Comparison of ENCODE assay signal across 11 cellular contexts in genomic region chr16:27369806-27370205, GRCh38. TPM values are rescaled to one million over a fixed set of nuclear protein-coding genes. Genes with fewer than 3 reads are reported as not detected.
DNase-seq lines count a peak whose midpoint lies in the region; ATAC-seq and TF ChIP-seq lines count a peak whose summit lies in the region.
"Had no signal": no experiment of that assay in that cellular context is flagged by ENCODE, and none has a peak within 500 bp of the region (broad histone marks: within the 10 kb centered on the region; RNA-seq: fewer than 3 reads in every experiment).

No MANE protein-coding gene starts in this region.

- TF ChIP-seq CTCF in fibroblast of mammary gland (conservative IDR thresholded peaks at IDR 0.05; ENCODE audit: control insufficient read depth, insufficient read depth, low read depth, low read length) (no peak), Calu3 (IDR thresholded peaks at IDR 0.05; ENCODE audit: unreplicated experiment) (no peak)

- peak overlapping the region; percentile 89 for H3K27ac Mint-ChIP-seq in activated T-cell treated with anti-CD3 and anti-CD28 coated beads, Interleukin-2, amount 50 U/mL, for 72 hours
- peak overlapping the region; percentile 23 for H3K27ac Mint-ChIP-seq in activated CD4-positive, alpha-beta memory T cell treated with anti-CD3 and anti-CD28 coated beads for 36 hours
- peak overlapping the region; percentile 17 for H3K27ac Mint-ChIP-seq in stimulated activated memory B cell treated with anti-CD40 and anti-IgM and Interleukin-4, amounts not matched to agents 10 μg/mL and 1 μg/mL and 100 μg/mL, for 72 hours
- no peak overlapping the region for H3K27ac Mint-ChIP-seq in Calu3 (ENCODE audit: unreplicated experiment)

- ATAC-seq in activated T-cell treated with anti-CD3 and anti-CD28 coated beads, Interleukin-2, amount 50 U/mL, for 72 hours (replicated peaks in 1 of 2), result no peak
- no peak for ATAC-seq in activated T-cell treated with anti-CD3 and anti-CD28 coated beads, Interleukin-2, amount 50 U/mL, for 4 hours
- ATAC-seq in stimulated activated memory B cell treated with anti-CD40 and anti-IgM and Interleukin-4, amounts not matched to agents 10 μg/mL and 1 μg/mL and 100 μg/mL, for 72 hours, result no peak
- no peak for ATAC-seq in GM18861 (IDR thresholded peaks at IDR 0.05; ENCODE audit: unreplicated experiment)
- ATAC-seq: HCT116, left lung had no signal

- BruUV-seq in Calu3 (replicated peaks; lab: Mats Ljungman, UMichigan), result no TSS peak

- H3K4me1 Mint-ChIP-seq in activated T-cell treated with anti-CD3 and anti-CD28 coated beads, Interleukin-2, amount 50 U/mL, for 72 hours (ENCODE audit: low read depth), result peaks cover 55% of the 10 kb centered on the region
- peaks cover 61% of the 10 kb centered on the region for H3K4me1 Mint-ChIP-seq in activated T-cell treated with anti-CD3 and anti-CD28 coated beads, Interleukin-2, amount 50 U/mL, for 4 hours (ENCODE audit: low read depth)
- peaks cover 56% of the 10 kb centered on the region for H3K4me1 Mint-ChIP-seq in activated CD4-positive, alpha-beta memory T cell treated with anti-CD3 and anti-CD28 coated beads for 36 hours (ENCODE audit: low read depth)
- H3K4me1 Mint-ChIP-seq in stimulated activated memory B cell treated with anti-CD40 and anti-IgM and Interleukin-4, amounts not matched to agents 10 μg/mL and 1 μg/mL and 100 μg/mL, for 72 hours, result peaks cover 23% of the 10 kb centered on the region
- H3K4me1 Mint-ChIP-seq in Calu3 (ENCODE audit: low read depth, unreplicated experiment), result peaks cover 11% of the 10 kb centered on the region

- H3K9me3 Mint-ChIP-seq in activated T-cell treated with anti-CD3 and anti-CD28 coated beads, Interleukin-2, amount 50 U/mL, for 72 hours, result peaks cover 4 to 10% of the 10 kb centered on the region in 2 donors
- peaks cover 6% of the 10 kb centered on the region for H3K9me3 Mint-ChIP-seq in activated T-cell treated with anti-CD3 and anti-CD28 coated beads, Interleukin-2, amount 50 U/mL, for 4 hours
- H3K9me3 Mint-ChIP-seq in activated CD4-positive, alpha-beta memory T cell treated with anti-CD3 and anti-CD28 coated beads for 36 hours, result peaks cover 18% of the 10 kb centered on the region
- H3K9me3 Mint-ChIP-seq in stimulated activated memory B cell treated with anti-CD40 and anti-IgM and Interleukin-4, amounts not matched to agents 10 μg/mL and 1 μg/mL and 100 μg/mL, for 72 hours, result peaks cover 3% of the 10 kb centered on the region
- H3K9me3 Mint-ChIP-seq in Calu3 (ENCODE audit: low read depth, unreplicated experiment), result peaks cover 3% of the 10 kb centered on the region

- intact Hi-C loops in activated CD4-positive, alpha-beta memory T cell treated with anti-CD3 and anti-CD28 coated beads for 36 hours (cut with micrococcal nuclease), result loop anchor here (2.0 to 5.0 kb wide), 2 partner anchors 87 to 118 kb away; no protein-coding TSS in a partner anchor
- intact Hi-C loops in Calu3 (cut with micrococcal nuclease; ENCODE audit: unreplicated experiment), result loop anchor here (2.0 to 10.0 kb wide), 3 partner anchors 191 to 285 kb away; no protein-coding TSS in a partner anchor

- peak overlapping the region in 1 of 2 donors; percentile 16 for H3K4me3 Mint-ChIP-seq in activated T-cell treated with anti-CD3 and anti-CD28 coated beads, Interleukin-2, amount 50 U/mL, for 72 hours
- no peak overlapping the region for H3K4me3 Mint-ChIP-seq in activated T-cell treated with anti-CD3 and anti-CD28 coated beads, Interleukin-2, amount 50 U/mL, for 4 hours
- no peak overlapping the region for H3K4me3 Mint-ChIP-seq in activated CD4-positive, alpha-beta memory T cell treated with anti-CD3 and anti-CD28 coated beads for 36 hours
- H3K4me3 Mint-ChIP-seq in stimulated activated memory B cell treated with anti-CD40 and anti-IgM and Interleukin-4, amounts not matched to agents 10 μg/mL and 1 μg/mL and 100 μg/mL, for 72 hours, result no peak overlapping the region
- no peak overlapping the region for H3K4me3 Mint-ChIP-seq in Calu3 (ENCODE audit: low read depth, unreplicated experiment)

- H3K36me3 Mint-ChIP-seq in activated T-cell treated with anti-CD3 and anti-CD28 coated beads, Interleukin-2, amount 50 U/mL, for 72 hours (ENCODE audit: insufficient read depth in 2 of 2), result peaks cover 16 to 23% of the 10 kb centered on the region in 2 donors
- no peaks in the 10 kb centered on the region for H3K36me3 Mint-ChIP-seq in activated T-cell treated with anti-CD3 and anti-CD28 coated beads, Interleukin-2, amount 50 U/mL, for 4 hours (ENCODE audit: insufficient read depth)
- peaks cover 16% of the 10 kb centered on the region for H3K36me3 Mint-ChIP-seq in activated CD4-positive, alpha-beta memory T cell treated with anti-CD3 and anti-CD28 coated beads for 36 hours
- H3K36me3 Mint-ChIP-seq in stimulated activated memory B cell treated with anti-CD40 and anti-IgM and Interleukin-4, amounts not matched to agents 10 μg/mL and 1 μg/mL and 100 μg/mL, for 72 hours, result peaks cover 6% of the 10 kb centered on the region
- H3K36me3 Mint-ChIP-seq in Calu3 (ENCODE audit: insufficient read depth, unreplicated experiment), result peaks cover 34% of the 10 kb centered on the region

- no peaks in the 10 kb centered on the region for H3K27me3 Mint-ChIP-seq in activated T-cell treated with anti-CD3 and anti-CD28 coated beads, Interleukin-2, amount 50 U/mL, for 72 hours (ENCODE audit: low read depth)
- H3K27me3 Mint-ChIP-seq in activated T-cell treated with anti-CD3 and anti-CD28 coated beads, Interleukin-2, amount 50 U/mL, for 4 hours (ENCODE audit: low read depth), result no peaks in the 10 kb centered on the region
- H3K27me3 Mint-ChIP-seq in activated CD4-positive, alpha-beta memory T cell treated with anti-CD3 and anti-CD28 coated beads for 36 hours, result no peaks in the 10 kb centered on the region
- no peaks in the 10 kb centered on the region for H3K27me3 Mint-ChIP-seq in stimulated activated memory B cell treated with anti-CD40 and anti-IgM and Interleukin-4, amounts not matched to agents 10 μg/mL and 1 μg/mL and 100 μg/mL, for 72 hours
- H3K27me3 Mint-ChIP-seq in Calu3 (ENCODE audit: unreplicated experiment), result no peaks in the 10 kb centered on the region

- POLR2A ChIA-PET in activated CD4-positive, alpha-beta memory T cell treated with anti-CD3 and anti-CD28 coated beads for 36 hours (lab: Charles Lee), result interaction anchor here (1.0 kb wide), 1 partner anchor 51 kb away, joined by 3 read pairs; no protein-coding TSS in a partner anchor

- no peak for DNase-seq in activated T-cell treated with anti-CD3 and anti-CD28 coated beads, Interleukin-2, amount 50 U/mL, for 72 hours
- no peak for DNase-seq in activated T-cell treated with anti-CD3 and anti-CD28 coated beads, Interleukin-2, amount 50 U/mL, for 4 hours
- DNase-seq in activated CD4-positive, alpha-beta memory T cell treated with anti-CD3 and anti-CD28 coated beads for 36 hours, result no peak
- DNase-seq in fibroblast of mammary gland (ENCODE audit: low read depth) (peak; percentile 90), Calu3 (no peak), DMS79 (lab: John Stamatoyannopoulos, UW) (no peak)
- DNase-seq: left lung had no signal

- CTCF ChIA-PET in activated CD4-positive, alpha-beta memory T cell treated with anti-CD3 and anti-CD28 coated beads for 36 hours (lab: Charles Lee), result interaction anchor here (0.7 to 6.2 kb wide), 7 partner anchors 34 to 215 kb away, joined by 3 to 108 read pairs (median 4); partner anchors contain the start of gene IL21R
- CTCF ChIA-PET in Calu3 (lab: Charles Lee), result interaction anchor here (0.7 kb wide), 1 partner anchor 135 kb away, joined by 3 read pairs; no protein-coding TSS in a partner anchor

- no peak overlapping the region for H3K4me3 ChIP-seq in fibroblast of mammary gland (ENCODE audit: control insufficient read depth, low read depth, low read length)
- H3K4me3 ChIP-seq: left lung had no signal

RNA-seq across cellular contexts. Expression of gene IL21R, which starts 32.2 kb away (rescaled TPM):
- 100 to 1,000 TPM; 155 to 166 TPM for total RNA-seq in activated T-cell treated with anti-CD3 and anti-CD28 coated beads, Interleukin-2, amount 50 U/mL, for 72 hours
- 10 to 100 TPM; 90.7 to 94.9 (median 91.4) TPM for total RNA-seq in activated T-cell treated with anti-CD3 and anti-CD28 coated beads, Interleukin-2, amount 50 U/mL, for 4 hours
- total RNA-seq in activated CD4-positive, alpha-beta memory T cell treated with anti-CD3 and anti-CD28 coated beads for 36 hours, result 10 to 100 TPM; 55.0 to 55.9 TPM
- not detected in 2 replicates for total RNA-seq in Calu3 (2022)
- total RNA-seq: Daoy had no signal

RNA-seq across cellular contexts. Expression of gene IL4R, which starts 56.0 kb away (rescaled TPM):
- total RNA-seq in activated T-cell treated with anti-CD3 and anti-CD28 coated beads, Interleukin-2, amount 50 U/mL, for 72 hours, result 100 to 1,000 TPM; 313 to 348 TPM
- 100 to 1,000 TPM; 110 to 143 (median 140) TPM for total RNA-seq in activated T-cell treated with anti-CD3 and anti-CD28 coated beads, Interleukin-2, amount 50 U/mL, for 4 hours
- total RNA-seq in activated CD4-positive, alpha-beta memory T cell treated with anti-CD3 and anti-CD28 coated beads for 36 hours, result 100 to 1,000 TPM; 146 to 153 TPM
- total RNA-seq in Calu3 (2022), result 99.0 and 108 TPM in 2 replicates

Comparison
In these comparisons a context has a peak if more than half of its experiments do, and no peak if none do; other contexts are left out.
1. RNA of gene IL21R, which starts 32.2 kb away (total RNA-seq): 155 to 166 TPM in activated T-cell treated with anti-CD3 and anti-CD28 coated beads, Interleukin-2, amount 50 U/mL, for 72 hours, 90.7 to 94.9 TPM in activated T-cell treated with anti-CD3 and anti-CD28 coated beads, Interleukin-2, amount 50 U/mL, for 4 hours and 55.0 to 55.9 TPM in activated CD4-positive, alpha-beta memory T cell treated with anti-CD3 and anti-CD28 coated beads for 36 hours; not detected in Calu3; every median in the first group is over 10 times any median in the second.